ENCODE assay signal across 20 cellular contexts in the genomic region with DNA sequence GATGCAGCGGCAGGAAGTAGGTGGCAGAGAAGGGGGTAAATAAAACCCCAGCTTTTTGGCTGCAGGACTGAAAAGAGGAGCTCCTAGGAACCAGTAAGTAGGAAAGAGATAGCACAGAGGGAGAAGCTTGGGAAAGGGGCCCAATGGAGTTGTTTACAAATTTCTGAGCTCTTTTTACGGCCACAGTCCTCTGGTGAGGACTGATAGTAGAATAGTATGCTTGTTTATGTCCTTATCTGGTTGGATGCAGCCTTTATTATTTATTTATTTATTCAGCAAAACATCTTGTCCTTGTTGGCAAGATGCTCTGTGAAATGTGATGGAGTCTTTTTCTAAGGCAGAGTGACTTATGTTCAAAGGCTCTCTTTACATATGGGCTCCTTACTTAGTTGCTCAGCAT.
"Had no signal": no experiment of that assay in that cellular context is flagged by ENCODE, and none has a peak within 500 bp of the region (broad histone marks: within the 10 kb centered on the region; RNA-seq: fewer than 3 reads in every experiment).

No MANE protein-coding gene starts in this region.

- H3K4me2 ChIP-seq: KMS-11 had no signal

- H3K27ac ChIP-seq: KMS-11, RWPE1 had no signal

- ATAC-seq: HepG2, Panc1, PC-3, T-cell had no signal

- FAIRE-seq: HepG2 had no signal

- DNase-seq: IMR-90, Kasumi-1, MM.1S, NCI-H1092 treated with DMSO at 0.1 percent for 48 hours, NCI-H1436, NCI-H187, NCI-H2029, NCI-H2081 treated with DMSO at 0.1 percent for 48 hours, NCI-H2171, NCI-H345, NCI-H524, NCI-H526 treated with DMSO at 0.1 percent for 48 hours, NCI-H748 treated with DMSO at 0.1 percent for 48 hours, PC-3, SHP77, T-cell had no signal

- H3K9ac ChIP-seq: KMS-11 had no signal
